7 cellular contexts compared by ENCODE assay signal in the genomic region with DNA sequence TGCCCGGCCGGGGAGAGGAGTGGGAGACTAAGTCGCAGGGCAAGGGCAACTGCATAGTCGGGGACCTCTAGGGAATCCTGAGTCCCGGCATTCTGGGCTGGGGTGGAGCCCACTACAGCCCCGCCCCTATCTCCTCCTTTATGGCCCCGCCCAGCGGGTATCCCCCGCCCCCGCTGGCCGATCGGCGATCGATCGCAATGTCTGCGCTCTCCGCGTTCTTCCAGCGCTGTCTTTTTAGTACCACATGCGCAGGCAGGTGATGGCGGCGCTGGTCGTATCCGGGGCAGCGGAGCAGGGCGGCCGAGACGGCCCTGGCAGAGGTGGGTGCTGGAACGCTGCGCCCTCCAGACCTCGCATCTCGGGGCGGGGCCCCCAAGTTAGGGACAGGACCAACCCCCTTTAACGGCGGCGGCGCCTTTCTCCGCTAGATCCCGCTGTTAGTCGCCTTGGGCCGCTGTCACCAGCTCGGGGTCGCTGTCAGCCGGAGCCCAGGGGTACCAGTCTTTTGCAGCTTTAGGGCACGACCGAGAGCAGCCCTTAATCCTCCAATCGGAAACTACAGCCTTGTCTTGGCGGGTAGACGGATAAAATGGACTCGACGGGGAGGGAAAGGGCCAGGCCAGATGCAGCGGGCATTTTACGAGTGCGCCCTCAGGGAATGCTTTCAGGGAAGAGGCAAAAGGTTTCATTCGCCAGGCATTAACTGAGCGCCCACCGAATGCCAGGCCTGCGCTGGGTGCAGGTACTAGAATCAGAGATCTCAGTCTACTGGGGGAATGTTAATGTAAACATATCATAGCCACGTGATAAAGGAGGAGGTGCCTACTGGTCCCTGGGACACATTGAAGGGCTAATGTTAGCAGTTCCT. TPM values are rescaled to one million over a fixed set of nuclear protein-coding genes. Genes with fewer than 3 reads are reported as not detected.
DNase-seq lines count a peak whose midpoint lies in the region; ATAC-seq, FAIRE-seq and TF ChIP-seq lines count a peak whose summit lies in the region.

Gene DPH1 (plus strand): TSS at position 243 of the 868 bp plus-strand sequence. CDS start 17 bp downstream, at position 260.

- peaks cover 10% of the 10 kb centered on the region for H3K4me1 ChIP-seq in mammary epithelial cell (ENCODE audit: insufficient read depth, low read length)
- H3K4me1 ChIP-seq in small intestine (ENCODE audit: control insufficient read depth in 2 of 2, insufficient read depth in 1 of 2, low read depth in 1 of 2, low read length in 1 of 2) = peaks cover 2 to 9% of the 10 kb centered on the region in 2 donors

- H3K4me2 ChIP-seq in mammary epithelial cell (ENCODE audit: insufficient read depth, low read depth, low read length) = peak within 1 kb of the TSS; percentile 78

- intact Hi-C loops in mammary epithelial cell (cut with micrococcal nuclease) = loop anchor here (1.0 kb wide), 3 partner anchors 122 to 315 kb away; no protein-coding TSS in a partner anchor

- H4K20me1 ChIP-seq in mammary epithelial cell (ENCODE audit: insufficient read depth, low read length) = no peaks in the 10 kb centered on the region

- H3K36me3 ChIP-seq in mammary epithelial cell (ENCODE audit: insufficient read depth, low read length) = no peaks in the 10 kb centered on the region
- no peaks in the 10 kb centered on the region for H3K36me3 ChIP-seq in small intestine (ENCODE audit: control insufficient read depth in 2 of 2, insufficient read depth in 2 of 2, low read length in 2 of 2)

- no peaks in the 10 kb centered on the region for H3K9me3 ChIP-seq in mammary epithelial cell (replicated peaks; ENCODE audit: insufficient read depth, low read length)
- no peaks in the 10 kb centered on the region for H3K9me3 ChIP-seq in small intestine (ENCODE audit: control insufficient read depth, low read depth)

- H3K79me2 ChIP-seq in mammary epithelial cell (ENCODE audit: insufficient read depth, low read length) = peaks cover 17% of the 10 kb centered on the region

- CTCF ChIA-PET in mammary epithelial cell (lab: Charles Lee; ENCODE audit: low non-redundant PET) = interaction anchor here (0.6 kb wide), 1 partner anchor 13 kb away, joined by 3 read pairs; no protein-coding TSS in a partner anchor

- WGBS in mammary epithelial cell (ENCODE audit: low coverage, missing lambda C conversion rate) = 6% methylated on average over 38 of the region's 59 CpGs
- 1% methylated on average over 55 to 59 of the region's 59 CpGs for WGBS in small intestine, 3 donors

- DNase-seq in GM18507 (ENCODE audit: extremely low spot score, insufficient read length, low read depth) (peak; percentile 93), NCI-H2196 treated with DMSO at 0.1 percent for 48 hours (lab: John Stamatoyannopoulos, UW; ENCODE audit: unreplicated experiment) (peak; percentile 49), mammary epithelial cell (peak; percentile 84), iPS-NIHi7 (ENCODE audit: extremely low spot score) (peak; percentile 92), small intestine (peak; percentile 89)

- in situ Hi-C loops in mammary epithelial cell (cut with MboI; ENCODE audit: low sequenced_read_pairs in 2 of 2) = loop anchor here (5.0 to 25.0 kb wide), 2 partner anchors 123 to 318 kb away; partner anchors contain the start of genes TLCD2 (in 1 of the 2) and WDR81 (in 1 of the 2)

- H3K9ac ChIP-seq in mammary epithelial cell (ENCODE audit: insufficient read depth, low read length) = peak within 1 kb of the TSS; percentile 93

- peak; percentile 57 for ATAC-seq in HG03060 (IDR thresholded peaks at IDR 0.05; ENCODE audit: low read depth, unreplicated experiment)

- dilution Hi-C loops in mammary epithelial cell (cut with HindIII; ENCODE audit: low sequenced_read_pairs) = loop anchor here (5.0 kb wide), 3 partner anchors 52 to 148 kb away; no protein-coding TSS in a partner anchor

- H3K27ac ChIP-seq in VCaP (peak within 1 kb of the TSS; percentile 92), mammary epithelial cell (ENCODE audit: insufficient read depth, low read depth, low read length) (peak within 1 kb of the TSS; percentile 78), small intestine (ENCODE audit: low read depth in 1 of 2, low read length in 1 of 2) (peak within 1 kb of the TSS in 1 of 2 donors; percentile 57)

- H3K27me3 ChIP-seq in mammary epithelial cell (ENCODE audit: insufficient read depth, low read length) (no peaks in the 10 kb centered on the region), small intestine (ENCODE audit: control insufficient read depth in 2 of 2, insufficient read depth in 2 of 2, low read length in 2 of 2) (peaks cover 2 to 5% of the 10 kb centered on the region in 2 donors)

- peak within 1 kb of the TSS; percentile 99 for H2AFZ ChIP-seq in mammary epithelial cell (ENCODE audit: low read depth, low read length)

- H3K4me3 ChIP-seq in mammary epithelial cell (replicated peaks in 1 of 3; ENCODE audit: insufficient read depth in 1 of 3, low read depth in 2 of 3, low read length in 3 of 3) = peak within 1 kb of the TSS; percentile 95 to 99 (median 97)
- H3K4me3 ChIP-seq in small intestine (ENCODE audit: low read depth in 1 of 2, low read length in 2 of 2) = peak within 1 kb of the TSS; percentile 96 to 98

- TF ChIP-seq CTCF in VCaP (conservative IDR thresholded peaks at IDR 0.05) (no peak), mammary epithelial cell (conservative IDR thresholded peaks at IDR 0.05 in 1 of 2, IDR thresholded peaks at IDR 0.05 in 1 of 2; ENCODE audit: extremely low read depth in 1 of 2, insufficient read depth in 1 of 2, low read depth in 1 of 2, low read length in 2 of 2) (no peak)

- BruUV-seq in mammary epithelial cell (replicated peaks; lab: Mats Ljungman, UMichigan) = TSS peak; percentile 42

- FAIRE-seq in GM18507 (lab: Jason Lieb, UNC) (peak; percentile 98), small intestine (lab: Jason Lieb, UNC) (no peak)

RNA-seq across cellular contexts. Expression of gene DPH1, which starts in this region (rescaled TPM):
- total RNA-seq in mammary epithelial cell = 10 to 100 TPM; 29.0 to 36.2 TPM
- polyA plus RNA-seq in mammary epithelial cell (27.4 TPM), small intestine (10 to 100 TPM; 11.6 to 19.2 (median 12.5) TPM)
- polyA minus RNA-seq in mammary epithelial cell = 64.4 TPM
